In the genomic region with DNA sequence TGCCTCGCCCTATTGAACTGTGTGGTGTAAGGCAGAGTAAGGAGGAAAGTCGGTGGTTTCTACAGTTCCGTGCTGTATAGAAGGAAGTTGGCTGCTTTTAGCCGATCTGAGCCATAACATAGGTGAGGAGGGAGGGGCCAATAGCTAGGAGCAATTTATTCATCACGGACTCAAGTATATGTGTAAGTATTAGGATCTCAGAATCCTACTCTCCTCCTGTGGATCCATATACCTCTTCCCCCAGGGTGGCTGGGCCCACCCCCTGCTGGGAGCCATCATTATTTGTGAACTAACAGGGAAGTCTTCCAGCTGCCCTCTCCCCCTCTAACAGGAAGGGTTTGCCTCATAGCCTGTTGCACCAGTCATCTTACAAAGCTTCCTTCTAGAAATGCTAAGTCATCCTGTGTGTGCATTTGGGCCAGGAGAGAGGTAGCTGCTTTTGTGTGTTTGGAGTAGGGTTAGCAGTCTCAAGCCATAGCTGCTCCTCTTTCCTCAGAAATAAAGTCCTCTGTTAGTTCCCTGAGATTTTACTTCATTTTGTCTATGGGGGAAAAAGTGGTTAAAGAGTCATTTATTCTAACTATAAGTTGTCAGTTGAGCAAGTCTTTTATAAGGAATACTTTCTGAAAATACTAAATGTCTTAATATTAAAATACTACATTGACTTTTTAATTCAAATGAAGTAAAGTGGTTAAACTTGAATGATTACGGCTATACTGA, we compare ENCODE assay signal across 10 cellular contexts. TPM values are rescaled to one million over a fixed set of nuclear protein-coding genes. Genes with fewer than 3 reads are reported as not detected.
A peak's percentile ranks its signal among the peaks of the same experiment; 100 is the strongest.
DNase-seq lines count a peak whose midpoint lies in the region; ATAC-seq and TF ChIP-seq lines count a peak whose summit lies in the region.
"Had no signal": no experiment of that assay in that cellular context is flagged by ENCODE, and none has a peak within 500 bp of the region (broad histone marks: within the 10 kb centered on the region; RNA-seq: fewer than 3 reads in every experiment).

No MANE protein-coding gene starts in this region.

- peaks cover 83% of the 10 kb centered on the region for H3F3A ChIP-seq in PC-9 (ENCODE audit: insufficient read depth, low read depth)

- H3K27ac ChIP-seq in DND-41 (ENCODE audit: low read length): no peak overlapping the region
- H3K27ac ChIP-seq in PC-9: peak overlapping the region; percentile 100
- peak overlapping the region; percentile 83 to 92 for H3K27ac ChIP-seq in esophagus (ENCODE audit: low read depth in 2 of 2, low read length in 1 of 2)

- H3K9me2 ChIP-seq in PC-9 (ENCODE audit: insufficient read depth): no peaks in the 10 kb centered on the region

- DNase-seq in DND-41: no peak
- DNase-seq in PC-9: peak; percentile 87 to 96
- no peak for DNase-seq in omental fat pad (ENCODE audit: low spot score)
- DNase-seq in activated effector memory CD4-positive, alpha-beta T cell treated with Interleukin-2 at 50 U/mL for 16 hours: no peak
- DNase-seq in ureter (ENCODE audit: low spot score): no peak
- no peak for DNase-seq in SK-N-DZ (ENCODE audit: low spot score)

- no TSS peak for BruUV-seq in PC-9 (replicated peaks; lab: Mats Ljungman, UMichigan)

- CTCF ChIA-PET in PC-9 (lab: Charles Lee): interaction anchor here (0.6 to 0.8 kb wide), 2 partner anchors 38 to 204 kb away, joined by 3 read pairs; no protein-coding TSS in a partner anchor

- H3K9ac ChIP-seq in DND-41 (ENCODE audit: low read depth, low read length): no peak overlapping the region

- H3K79me2 ChIP-seq in DND-41 (ENCODE audit: insufficient read depth, low read length): no peaks in the 10 kb centered on the region; the same call in 1 of the 2 replicates
- H3K79me2 ChIP-seq in PC-9 (ENCODE audit: low read depth): peaks cover 15% of the 10 kb centered on the region

- H3K4me3 ChIP-seq in DND-41 (ENCODE audit: low read depth in 1 of 2, low read length in 2 of 2) (no peak overlapping the region), PC-9 (peak overlapping the region; percentile 33; the same call in 1 of the 2 replicates), esophagus (ENCODE audit: low read depth in 1 of 2, low read length in 2 of 2) (no peak overlapping the region)
- H3K4me3 ChIP-seq: thoracic aorta had no signal

- ATAC-seq in DND-41 (ENCODE audit: insufficient read depth, low read depth) (0 out of 3 replicates have a peak, but pooled peaks have one; percentile 22), omental fat pad (ENCODE audit: low FRiP score) (peak; percentile 70), HG03439 (IDR thresholded peaks at IDR 0.05; ENCODE audit: unreplicated experiment) (no peak)

- POLR2A ChIA-PET in PC-9 (lab: Charles Lee; ENCODE audit: unreplicated experiment): interaction anchor here (0.5 to 1.0 kb wide), 7 partner anchors 13 to 525 kb away, joined by 3 to 8 read pairs (median 4); no protein-coding TSS in a partner anchor

- peaks cover 91% of the 10 kb centered on the region for H3K36me3 ChIP-seq in DND-41 (ENCODE audit: insufficient read depth, low read length)
- H3K36me3 ChIP-seq in PC-9 (ENCODE audit: low read depth): peaks cover 59% of the 10 kb centered on the region
- H3K36me3 ChIP-seq in esophagus (ENCODE audit: control insufficient read depth in 2 of 2, insufficient read depth in 2 of 2, low read length in 1 of 2): peaks cover 17 to 39% of the 10 kb centered on the region in 2 donors

- H4K20me1 ChIP-seq in DND-41 (ENCODE audit: insufficient read depth, low read length) (peaks cover 5% of the 10 kb centered on the region; the same call in 1 of the 2 replicates), PC-9 (ENCODE audit: insufficient read depth) (no peaks in the 10 kb centered on the region)

- TF ChIP-seq CTCF in DND-41 (IDR thresholded peaks at IDR 0.05; ENCODE audit: borderline replicate concordance, extremely low read depth, low read length, poor library complexity, severe bottlenecking) (no peak), PC-9 (conservative IDR thresholded peaks at IDR 0.05) (no peak), omental fat pad (IDR thresholded peaks at IDR 0.05) (no peak)

- WGBS in esophagus, 2 donors: 57 to 63% methylated on average over 6 of the region's 6 CpGs

- intact Hi-C loops in PC-9 (cut with micrococcal nuclease; ENCODE audit: unreplicated experiment): loop anchor here (1.0 kb wide), 2 partner anchors 17 to 37 kb away; no protein-coding TSS in a partner anchor

- no peaks in the 10 kb centered on the region for H3K27me3 ChIP-seq in DND-41 (ENCODE audit: insufficient read depth, low read length, poor library complexity)
- no peaks in the 10 kb centered on the region for H3K27me3 ChIP-seq in PC-9 (ENCODE audit: insufficient read depth, low read depth)
- no peaks in the 10 kb centered on the region for H3K27me3 ChIP-seq in esophagus (ENCODE audit: control insufficient read depth in 1 of 2, insufficient read depth in 2 of 2, low read length in 2 of 2)

- no peaks in the 10 kb centered on the region for H3K4me1 ChIP-seq in DND-41 (ENCODE audit: insufficient read depth, low read length)
- H3K4me1 ChIP-seq in PC-9 (replicated peaks; ENCODE audit: insufficient read depth): peaks cover 52% of the 10 kb centered on the region
- peaks cover 0 to 8% of the 10 kb centered on the region in 2 donors for H3K4me1 ChIP-seq in esophagus (ENCODE audit: control insufficient read depth in 2 of 2, insufficient read depth in 2 of 2, low read length in 1 of 2)

- no peaks in the 10 kb centered on the region for H3K9me3 ChIP-seq in DND-41 (ENCODE audit: insufficient read depth, low read length, severe bottlenecking)
- H3K9me3 ChIP-seq in PC-9 (ENCODE audit: insufficient read depth, low read depth): no peaks in the 10 kb centered on the region
- no peaks in the 10 kb centered on the region for H3K9me3 ChIP-seq in esophagus (ENCODE audit: control insufficient read depth in 2 of 2, insufficient read depth in 1 of 2, low read depth in 1 of 2, low read length in 1 of 2)
- H3K9me3 ChIP-seq: thoracic aorta had no signal

- H3K4me2 ChIP-seq in DND-41 (ENCODE audit: insufficient read depth, low read length) (no peak overlapping the region), PC-9 (peak overlapping the region; percentile 68)

- H2AFZ ChIP-seq in DND-41 (ENCODE audit: low read depth, low read length) (no peak overlapping the region), PC-9 (no peak overlapping the region)

RNA-seq across cellular contexts. Expression of gene CENPS, which starts 14.9 kb away (rescaled TPM):
- total RNA-seq in PC-9 (2021) (28.5 and 35.9 TPM in 2 replicates), omental fat pad (1 to 10 TPM; 3.5 to 5.4 (median 4.3) TPM), ureter (14.9 TPM)
- 10 to 100 TPM; 15.3 to 17.8 TPM for polyA plus RNA-seq in esophagus
- polyA plus RNA-seq in SK-N-DZ (2014; cell fraction: cytosol; rRNA removed): 5.5 and 10.3 TPM in 2 replicates
- 7.6 and 8.2 TPM in 2 replicates for polyA plus RNA-seq in SK-N-DZ (2014; cell fraction: nucleus; rRNA removed)

RNA-seq across cellular contexts. Expression of gene PGD, which starts 16.5 kb away (rescaled TPM):
- total RNA-seq in PC-9 (2021): 526 and 559 TPM in 2 replicates
- polyA plus RNA-seq in esophagus: 100 to 1,000 TPM; 189 to 565 TPM
- 100 to 1,000 TPM; 139 to 432 (median 290) TPM for total RNA-seq in omental fat pad
- total RNA-seq in ureter: 85.1 TPM
- 108 and 148 TPM in 2 replicates for polyA plus RNA-seq in SK-N-DZ (2014; cell fraction: cytosol; rRNA removed)
- polyA plus RNA-seq in SK-N-DZ (2014; cell fraction: nucleus; rRNA removed): 57.6 and 66.8 TPM in 2 replicates

RNA-seq across cellular contexts. Expression of gene CORT, which starts 34.5 kb away (rescaled TPM):
- 1.4 and 1.6 TPM in 2 replicates for total RNA-seq in PC-9 (2021)
- polyA plus RNA-seq in esophagus: under 1 TPM; 0.18 to 0.20 TPM
- 1 to 10 TPM in 1 of 4 donors, not detected in 3; 1.7 TPM for total RNA-seq in omental fat pad
- total RNA-seq in ureter: 0.47 TPM
- polyA plus RNA-seq in SK-N-DZ (2014; cell fraction: cytosol; rRNA removed): not detected in 2 replicates
- polyA plus RNA-seq in SK-N-DZ (2014; cell fraction: nucleus; rRNA removed): 2.0 TPM in 1 of 2 replicates, not detected in the other
- total RNA-seq: glomerular endothelial cell, thoracic aorta had no signal

RNA-seq across cellular contexts. Expression of gene DFFA, which starts 57.0 kb away (rescaled TPM):
- total RNA-seq in PC-9 (2021) (35.2 and 36.8 TPM in 2 replicates), omental fat pad (10 to 100 TPM; 17.8 to 27.2 (median 21.6) TPM), ureter (36.1 TPM)
- 10 to 100 TPM; 11.2 to 20.0 TPM for polyA plus RNA-seq in esophagus
- 40.7 and 45.4 TPM in 2 replicates for polyA plus RNA-seq in SK-N-DZ (2014; cell fraction: cytosol; rRNA removed)
- 12.8 and 15.7 TPM in 2 replicates for polyA plus RNA-seq in SK-N-DZ (2014; cell fraction: nucleus; rRNA removed)

RNA-seq across cellular contexts. Expression of gene PEX14, which starts 59.4 kb away (rescaled TPM):
- total RNA-seq in PC-9 (2021) (28.3 and 34.7 TPM in 2 replicates), omental fat pad (10 to 100 TPM; 10.6 to 19.6 (median 13.9) TPM), ureter (47.6 TPM)
- polyA plus RNA-seq in esophagus: 10 to 100 TPM; 15.4 to 15.7 TPM
- 11.6 and 18.3 TPM in 2 replicates for polyA plus RNA-seq in SK-N-DZ (2014; cell fraction: cytosol; rRNA removed)
- 11.4 and 18.3 TPM in 2 replicates for polyA plus RNA-seq in SK-N-DZ (2014; cell fraction: nucleus; rRNA removed)

Comparison
In these comparisons a context has a peak if more than half of its experiments do, and no peak if none do; other contexts are left out.
1. DNase-seq: peak in PC-9 (2 of 2); none in DND-41 (single experiment), omental fat pad (single experiment), activated effector memory CD4-positive, alpha-beta T cell treated with Interleukin-2 at 50 U/mL for 16 hours (single experiment), ureter (single experiment) and SK-N-DZ (single experiment).